In genomic region chr9:119257592-119257991, GRCh38 we compare ENCODE assay signal across 21 cellular contexts.
DNase-seq lines count a peak whose midpoint lies in the region; ATAC-seq, FAIRE-seq and TF ChIP-seq lines count a peak whose summit lies in the region.
"Had no signal": no experiment of that assay in that cellular context is flagged by ENCODE, and none has a peak within 500 bp of the region (broad histone marks: within the 10 kb centered on the region; RNA-seq: fewer than 3 reads in every experiment).

No MANE protein-coding gene starts in this region.

- FAIRE-seq in GM12891 (lab: Jason Lieb, UNC): no peak
- FAIRE-seq: A204.1, GM12878 had no signal

- intact Hi-C loops in head of caudate nucleus (cut with DNase I): no loop called here

- no peak for TF ChIP-seq POLR2A in GM12891 (IDR thresholded peaks at IDR 0.05; ENCODE audit: low read depth, low read length)

- ATAC-seq in HG03469 (IDR thresholded peaks at IDR 0.05; ENCODE audit: unreplicated experiment) (no peak), GM18907 (IDR thresholded peaks at IDR 0.05; ENCODE audit: unreplicated experiment) (no peak)
- ATAC-seq: GM12878 had no signal

- DNase-seq in NCI-H2171 treated with DMSO at 0.1 percent for 48 hours (lab: John Stamatoyannopoulos, UW) (peak; percentile 39), head of caudate nucleus (peak in 27 of 42 donors; percentile 10 to 75 (median 42)), putamen (ENCODE audit: low spot score) (peak; percentile 50), DMS53 (lab: John Stamatoyannopoulos, UW) (no peak), GM12891 (ENCODE audit: insufficient read length, low spot score) (no peak)
- DNase-seq: 8988T; ACHN; BE2C; C1 segment of cervical spinal cord; CD4-positive, alpha-beta memory T cell; CD4-positive, CD25-positive, alpha-beta regulatory T cell; CD8-positive, alpha-beta memory T cell; COR-L47; DMS 273 treated with DMSO at 0.1 percent for 48 hours; DMS153; DMS79 treated with DMSO at 0.1 percent for 48 hours; GDM1 had no signal

TF ChIP-seq in GM12891, 5 proteins besides CTCF, POLR2A, EP300 and RAD21:
- no peak for TF ChIP-seq POU2F2 (IDR thresholded peaks at IDR 0.05; ENCODE audit: low read depth, low read length)
- no peak for TF ChIP-seq POLR2AphosphoS5 (IDR thresholded peaks at IDR 0.05; ENCODE audit: low read depth, low read length)
- no peak for TF ChIP-seq PAX5 (IDR thresholded peaks at IDR 0.05; ENCODE audit: insufficient read depth, low read length, severe bottlenecking)
- no peak for TF ChIP-seq SPI1 (IDR thresholded peaks at IDR 0.05; ENCODE audit: low read depth, low read length)
- no peak for TF ChIP-seq TAF1 (IDR thresholded peaks at IDR 0.05; ENCODE audit: low read depth, low read length)

Comparison
In these comparisons a context has a peak if more than half of its experiments do, and no peak if none do; other contexts are left out.
1. DNase-seq: peak in NCI-H2171 treated with DMSO at 0.1 percent for 48 hours (single experiment), head of caudate nucleus (27 of 42) and putamen (single experiment); none in DMS53 (single experiment) and GM12891 (single experiment).